ENCODE assay signal across 1 cellular context in genomic region chr14:20823859-20824258, GRCh38.
TF ChIP-seq lines count a peak whose summit lies in the region.

No MANE protein-coding gene starts in this region.

TF ChIP-seq in H1, 55 proteins besides CTCF, POLR2A, EP300 and RAD21:
- no peak for TF ChIP-seq CEBPB (IDR thresholded peaks at IDR 0.05; ENCODE audit: low read depth, low read length)
- no peak for TF ChIP-seq TEAD4 (IDR thresholded peaks at IDR 0.05; ENCODE audit: low read depth, low read length)
- TF ChIP-seq JUND (IDR thresholded peaks at IDR 0.05; ENCODE audit: low read length) = no peak
- TF ChIP-seq JUN (IDR thresholded peaks at IDR 0.05; ENCODE audit: low read depth, low read length) = no peak
- TF ChIP-seq BRCA1 (IDR thresholded peaks at IDR 0.05; ENCODE audit: low read depth, low read length) = no peak
- TF ChIP-seq CHD1 (IDR thresholded peaks at IDR 0.05; ENCODE audit: low read depth, low read length) = no peak
- no peak for TF ChIP-seq MAFK (IDR thresholded peaks at IDR 0.05; ENCODE audit: low read depth, low read length)
- no peak for TF ChIP-seq ATF2 (IDR thresholded peaks at IDR 0.05; ENCODE audit: low read length)
- TF ChIP-seq SIX5 (IDR thresholded peaks at IDR 0.05; ENCODE audit: low read depth, low read length) = no peak
- no peak for TF ChIP-seq RNF2 (IDR thresholded peaks at IDR 0.05; ENCODE audit: borderline replicate concordance, low read depth, low read length, missing control alignments, poor library complexity, severe bottlenecking)
- TF ChIP-seq KDM5A (IDR thresholded peaks at IDR 0.05; ENCODE audit: low read length) = no peak
- TF ChIP-seq ATF3 (IDR thresholded peaks at IDR 0.05; ENCODE audit: insufficient read depth, low read depth, low read length) = no peak
- TF ChIP-seq FOSL1 (IDR thresholded peaks at IDR 0.05; ENCODE audit: insufficient read depth, low read depth, low read length) = no peak
- no peak for TF ChIP-seq USF2 (IDR thresholded peaks at IDR 0.05; ENCODE audit: low read length)
- TF ChIP-seq NANOG (IDR thresholded peaks at IDR 0.05; ENCODE audit: insufficient read depth, low read depth, low read length, poor library complexity, severe bottlenecking) = no peak
- TF ChIP-seq SAP30 (IDR thresholded peaks at IDR 0.05; ENCODE audit: insufficient read depth, insufficient replicate concordance, low read length) = no peak
